In genomic region chr5:113974976-113975375, GRCh38 we compare ENCODE assay signal across 27 cellular contexts.
A peak's percentile ranks its signal among the peaks of the same experiment; 100 is the strongest.
DNase-seq lines count a peak whose midpoint lies in the region; TF ChIP-seq lines count a peak whose summit lies in the region.
"Had no signal": no experiment of that assay in that cellular context is flagged by ENCODE, and none has a peak within 500 bp of the region (broad histone marks: within the 10 kb centered on the region; RNA-seq: fewer than 3 reads in every experiment).

No MANE protein-coding gene starts in this region.

- DNase-seq in NCI-H774 (lab: John Stamatoyannopoulos, UW), result no peak
- DNase-seq: 8988T; ACHN; AML-193; BE2C; C1 segment of cervical spinal cord; Caco-2; Calu3; CD4-positive, alpha-beta memory T cell; CD4-positive, alpha-beta T cell; CD4-positive, CD25-positive, alpha-beta regulatory T cell; CD8-positive, alpha-beta memory T cell; CD8-positive, alpha-beta T cell; COR-L47; DMS 273 treated with DMSO at 0.1 percent for 48 hours; DMS153; DMS53; DMS79; DMS79 treated with DMSO at 0.1 percent for 48 hours; DND-41; EL had no signal

- H3K27ac ChIP-seq in VCaP, result peak overlapping the region; percentile 4; the same call in 1 of the 2 replicates
- H3K27ac ChIP-seq: 22Rv1; A549; BLaER1; BLaER1 treated with 17β-estradiol and CSF1 and Interleukin-3, amounts not matched to agents 10 nM and 100 nM; C4-2B had no signal

- no peak for TF ChIP-seq CTCF in VCaP (conservative IDR thresholded peaks at IDR 0.05)
